9 cellular contexts compared by ENCODE assay signal in the genomic region with DNA sequence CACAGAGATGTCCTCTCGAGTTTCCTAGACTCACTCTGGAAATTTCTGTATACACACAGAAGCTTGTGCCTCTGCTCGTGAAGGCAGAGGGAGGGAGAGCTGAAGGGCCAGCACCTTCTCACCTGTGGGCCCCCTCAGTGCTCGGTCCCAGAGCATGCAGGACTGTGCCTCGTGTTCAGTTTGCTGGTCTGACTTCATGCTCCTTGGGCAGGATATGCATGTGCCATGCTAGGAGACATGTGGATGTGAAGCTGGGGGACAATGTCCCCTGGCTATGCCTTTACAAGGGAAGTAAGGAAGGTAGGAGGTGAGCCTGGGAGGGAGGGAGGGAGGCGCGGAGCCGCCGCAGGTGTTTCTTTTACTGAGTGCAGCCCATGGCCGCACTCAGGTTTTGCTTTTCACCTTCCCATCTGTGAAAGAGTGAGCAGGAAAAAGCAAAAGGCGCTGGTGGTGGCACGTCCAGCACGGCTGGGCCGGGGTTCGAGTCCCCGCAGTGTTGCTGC. TPM values are rescaled to one million over a fixed set of nuclear protein-coding genes. Genes with fewer than 3 reads are reported as not detected.
DNase-seq lines count a peak whose midpoint lies in the region; ATAC-seq, FAIRE-seq and TF ChIP-seq lines count a peak whose summit lies in the region.
"Had no signal": no experiment of that assay in that cellular context is flagged by ENCODE, and none has a peak within 500 bp of the region (broad histone marks: within the 10 kb centered on the region; RNA-seq: fewer than 3 reads in every experiment).

No MANE protein-coding gene starts in this region.

- peaks cover 2% of the 10 kb centered on the region for H3K27me3 Mint-ChIP-seq in WTC11 (ENCODE audit: low read depth)

- H3K27ac ChIP-seq in fibroblast of lung (ENCODE audit: insufficient read depth, low read length) = peak overlapping the region; percentile 30

- H3K4me3 ChIP-seq in fibroblast of lung (replicated peaks in 1 of 4; ENCODE audit: control extremely low read depth in 1 of 4, insufficient read depth in 1 of 4, low read depth in 3 of 4, low read length in 4 of 4) (no peak overlapping the region), skeletal muscle satellite cell (ENCODE audit: low read length) (no peak overlapping the region)

- peaks cover 31% of the 10 kb centered on the region for H3K36me3 ChIP-seq in fibroblast of lung (ENCODE audit: control insufficient read depth, insufficient read depth, low read length)
- peaks cover 57% of the 10 kb centered on the region for H3K36me3 ChIP-seq in skeletal muscle satellite cell (ENCODE audit: insufficient read depth, low read length)

- peaks cover 41% of the 10 kb centered on the region for H3K79me2 ChIP-seq in fibroblast of lung (ENCODE audit: control insufficient read depth, insufficient read depth, low read length)

- H3K4me1 Mint-ChIP-seq in WTC11 = peaks cover 13% of the 10 kb centered on the region

- no peak for TF ChIP-seq CTCF in WTC11 (IDR thresholded peaks at IDR 0.05)
- TF ChIP-seq CTCF in fibroblast of lung (conservative IDR thresholded peaks at IDR 0.05 in 1 of 2, IDR thresholded peaks at IDR 0.05 in 1 of 2; ENCODE audit: low read depth in 1 of 2, low read length in 2 of 2) = no peak

- no peak overlapping the region for H3K4me3 Mint-ChIP-seq in WTC11

- H3K27ac Mint-ChIP-seq in WTC11 = peak overlapping the region; percentile 87

- no peak for ATAC-seq in WTC11

- CTCF ChIA-PET in WTC11 (lab: Charles Lee) = interaction anchor here (0.8 to 2.5 kb wide), 3 partner anchors 10 to 26 kb away, joined by 3 to 7 read pairs (median 3); no protein-coding TSS in a partner anchor

- H3K4me1 ChIP-seq in fibroblast of lung (ENCODE audit: control insufficient read depth, extremely low read depth, insufficient read depth, low read length) (peaks cover 14% of the 10 kb centered on the region), skeletal muscle satellite cell (ENCODE audit: control insufficient read depth, insufficient read depth, low read length) (peaks cover 66% of the 10 kb centered on the region)

- peaks cover 4% of the 10 kb centered on the region for H4K20me1 ChIP-seq in fibroblast of lung (ENCODE audit: control insufficient read depth, extremely low read depth, insufficient read depth, low read length)

- no peak for TF ChIP-seq POLR2A in GM12891 (IDR thresholded peaks at IDR 0.05; ENCODE audit: low read depth, low read length)

- H2AFZ ChIP-seq in fibroblast of lung (ENCODE audit: low read length) = no peak overlapping the region

- no peak for FAIRE-seq in GM12891 (lab: Jason Lieb, UNC)

- H3K27me3 ChIP-seq in fibroblast of lung (ENCODE audit: control insufficient read depth, insufficient read depth, low read length) (no peaks in the 10 kb centered on the region), skeletal muscle satellite cell (ENCODE audit: control insufficient read depth, insufficient read depth, low read length) (no peaks in the 10 kb centered on the region)

- H3K9ac ChIP-seq in fibroblast of lung (ENCODE audit: insufficient read depth, low read length) (no peak overlapping the region), skeletal muscle satellite cell (ENCODE audit: low read depth, low read length) (peak overlapping the region; percentile 37)

- peaks cover 3% of the 10 kb centered on the region for H3K9me3 Mint-ChIP-seq in WTC11

- H3K9me3 ChIP-seq in fibroblast of lung (ENCODE audit: control insufficient read depth, insufficient read depth, low read depth, low read length) = no peaks in the 10 kb centered on the region
- no peaks in the 10 kb centered on the region for H3K9me3 ChIP-seq in skeletal muscle satellite cell (replicated peaks; ENCODE audit: low read length)

- DNase-seq in GM12891 (ENCODE audit: insufficient read length, low spot score) (no peak), WTC11 (ENCODE audit: low spot score) (no peak), fibroblast of lung (ENCODE audit: low read depth in 2 of 2) (peak in 1 of 2 donors; percentile 43), NCI-H2227 treated with DMSO at 0.1 percent for 48 hours (lab: John Stamatoyannopoulos, UW) (no peak), NCI-H69 (lab: John Stamatoyannopoulos, UW) (no peak), NCI-H2081 treated with DMSO at 0.1 percent for 48 hours (lab: John Stamatoyannopoulos, UW) (no peak), UCSD-AML1 (lab: John Stamatoyannopoulos, UW; ENCODE audit: unreplicated experiment) (no peak)
- DNase-seq: stimulated activated CD4-positive, alpha-beta T cell treated with anti-CD3 and anti-CD28 coated beads, Interleukin-4, amount 100 ng/mL, for 1 hour had no signal

- no peak overlapping the region for H3K4me2 ChIP-seq in fibroblast of lung (ENCODE audit: extremely low read depth, insufficient read depth, low read length)
- H3K4me2 ChIP-seq in skeletal muscle satellite cell (ENCODE audit: low read length) = peak overlapping the region; percentile 35

- POLR2A ChIA-PET in WTC11 (lab: Charles Lee) = interaction anchor here (0.8 kb wide), 1 partner anchor 55 kb away, joined by 3 read pairs; no protein-coding TSS in a partner anchor

- H3K36me3 Mint-ChIP-seq in WTC11 = 0 out of 2 replicates have a peak, but pooled peaks cover 2% of the 10 kb centered on the region

TF ChIP-seq in GM12891, 5 proteins besides CTCF, POLR2A, EP300 and RAD21:
- TF ChIP-seq POLR2AphosphoS5 (IDR thresholded peaks at IDR 0.05; ENCODE audit: low read depth, low read length) (peak; percentile 54; the same call in 1 of the 2 replicates), TAF1 (IDR thresholded peaks at IDR 0.05; ENCODE audit: low read depth, low read length) (no peak)

TF ChIP-seq in WTC11, 78 proteins besides CTCF, POLR2A, EP300 and RAD21:
- no peak for TF ChIP-seq RELA (CRISPR knock-in tag; IDR thresholded peaks at IDR 0.05; ENCODE audit: borderline replicate concordance)
TF ChIP-seq in WTC11: peak in this region for 0.

RNA-seq across cellular contexts. Expression of gene NEAT1, which starts 22.6 kb away (rescaled TPM):
- polyA plus RNA-seq in GM12891 (2012; ENCODE audit: low read depth, missing spikeins) = 373 TPM
- total RNA-seq in WTC11 (2021) (28.7 to 38.1 TPM (median 31.7 TPM) in 3 replicates), fibroblast of lung (177 and 299 TPM in 2 replicates)
- polyA plus RNA-seq in fibroblast of lung = 40.6 and 40.9 TPM in 2 replicates
- polyA plus RNA-seq in fibroblast of lung (2012) = 140 and 151 TPM in 2 replicates
- polyA minus RNA-seq in fibroblast of lung (ENCODE audit: low replicate concordance) = 61.4 and 179 TPM in 2 replicates
- total RNA-seq in skeletal muscle satellite cell (2012; rRNA removed) = 147 and 206 TPM in 2 replicates

RNA-seq across cellular contexts. Expression of gene MALAT1, which starts 53.7 kb away (rescaled TPM):
- 839 TPM for polyA plus RNA-seq in GM12891 (2012; ENCODE audit: low read depth, missing spikeins)
- total RNA-seq in WTC11 (2021) = 1,830 to 2,350 TPM (median 2,261 TPM) in 3 replicates
- 14,068 and 21,991 TPM in 2 replicates for total RNA-seq in fibroblast of lung
- 482 and 583 TPM in 2 replicates for polyA plus RNA-seq in fibroblast of lung
- 274 and 335 TPM in 2 replicates for polyA plus RNA-seq in fibroblast of lung (2012)
- 1,820 and 2,014 TPM in 2 replicates for polyA minus RNA-seq in fibroblast of lung (ENCODE audit: low replicate concordance)
- 6,738 and 7,377 TPM in 2 replicates for total RNA-seq in skeletal muscle satellite cell (2012; rRNA removed)

RNA-seq across cellular contexts. Expression of gene FRMD8, which starts 58.7 kb away (rescaled TPM):
- 14.3 TPM for polyA plus RNA-seq in GM12891 (2012; ENCODE audit: low read depth, missing spikeins)
- total RNA-seq in WTC11 (2021) (21.5 to 23.7 TPM (median 22.9 TPM) in 3 replicates), fibroblast of lung (14.9 and 17.5 TPM in 2 replicates)
- polyA plus RNA-seq in fibroblast of lung = 13.7 and 15.3 TPM in 2 replicates
- 15.2 and 15.4 TPM in 2 replicates for polyA plus RNA-seq in fibroblast of lung (2012)
- 26.4 and 28.1 TPM in 2 replicates for polyA minus RNA-seq in fibroblast of lung (ENCODE audit: low replicate concordance)
- 40.3 and 51.8 TPM in 2 replicates for total RNA-seq in skeletal muscle satellite cell (2012; rRNA removed)
